Comparison of ENCODE assay signal across 12 cellular contexts in genomic region chr2:237900891-237901831, GRCh38. TPM values are rescaled to one million over a fixed set of nuclear protein-coding genes. Genes with fewer than 3 reads are reported as not detected.
DNase-seq lines count a peak whose midpoint lies in the region; ATAC-seq and TF ChIP-seq lines count a peak whose summit lies in the region.
"Had no signal": no experiment of that assay in that cellular context is flagged by ENCODE, and none has a peak within 500 bp of the region (broad histone marks: within the 10 kb centered on the region; RNA-seq: fewer than 3 reads in every experiment).

No MANE protein-coding gene starts in this region.

- H3K27me3 Mint-ChIP-seq in activated naive CD4-positive, alpha-beta T cell treated with anti-CD3 and anti-CD28 coated beads, Interleukin-2, amount 50 U/mL, for 24 hours = no peaks in the 10 kb centered on the region
- peaks cover 18 to 29% (median 21%) of the 10 kb centered on the region in 3 donors for H3K27me3 Mint-ChIP-seq in immature natural killer cell (ENCODE audit: low read depth in 3 of 3)

- DNase-seq in activated naive CD4-positive, alpha-beta T cell treated with Interleukin-2 at 50 U/mL for 16 hours = no peak
- DNase-seq in NCI-H69 (lab: John Stamatoyannopoulos, UW) (peak; percentile 68), immature natural killer cell (peak; percentile 79 to 86 (median 82)), tibial artery (peak; percentile 17 to 64), NOMO-1 treated with dmso at 0.1 percent for 144 hours (lab: John Stamatoyannopoulos, UW; ENCODE audit: unreplicated experiment) (no peak)
- no peak for DNase-seq in stimulated activated naive CD4-positive, alpha-beta T cell (lab: John Stamatoyannopoulos, UW)
- DNase-seq: activated CD8-positive, alpha-beta memory T cell treated with anti-CD3 and anti-CD28 coated beads, Interleukin-2, amount 50 U/mL, for 48 hours; central memory CD4-positive, alpha-beta T cell; esophagus squamous epithelium; naive B cell had no signal

- no peaks in the 10 kb centered on the region for H3K27me3 ChIP-seq in tibial artery
- H3K27me3 ChIP-seq: esophagus squamous epithelium had no signal

- intact Hi-C loops in tibial artery (cut with DNase I; ENCODE audit: low total_unique reads) = no loop called here

- ATAC-seq in GM21717 (IDR thresholded peaks at IDR 0.05; ENCODE audit: unreplicated experiment) = no peak

- TF ChIP-seq CTCF in tibial artery (IDR thresholded peaks at IDR 0.05) = no peak

- H3K36me3 ChIP-seq in tibial artery = no peaks in the 10 kb centered on the region
- H3K36me3 ChIP-seq: esophagus squamous epithelium had no signal

- H3K4me1 ChIP-seq in tibial artery = peaks cover 0 to 96% (median 69%) of the 10 kb centered on the region in 4 donors

- H3K4me3 ChIP-seq in tibial artery = no peak overlapping the region
- H3K4me3 ChIP-seq: esophagus squamous epithelium had no signal

- peak overlapping the region; percentile 94 to 99 for H3K27ac ChIP-seq in tibial artery

- H3K9me3 Mint-ChIP-seq in activated naive CD4-positive, alpha-beta T cell treated with anti-CD3 and anti-CD28 coated beads, Interleukin-2, amount 50 U/mL, for 24 hours = no peaks in the 10 kb centered on the region
- no peaks in the 10 kb centered on the region for H3K9me3 Mint-ChIP-seq in immature natural killer cell
- H3K9me3 Mint-ChIP-seq: naive B cell had no signal

- H3K27ac Mint-ChIP-seq in activated naive CD4-positive, alpha-beta T cell treated with anti-CD3 and anti-CD28 coated beads, Interleukin-2, amount 50 U/mL, for 24 hours = peak overlapping the region; percentile 24
- H3K27ac Mint-ChIP-seq in immature natural killer cell = peak overlapping the region; percentile 92 to 100 (median 98)

- H3K4me1 Mint-ChIP-seq in activated naive CD4-positive, alpha-beta T cell treated with anti-CD3 and anti-CD28 coated beads, Interleukin-2, amount 50 U/mL, for 24 hours = peaks cover 63% of the 10 kb centered on the region
- peaks cover 82 to 93% of the 10 kb centered on the region in 2 donors for H3K4me1 Mint-ChIP-seq in immature natural killer cell

- no peaks in the 10 kb centered on the region for H3K9me3 ChIP-seq in tibial artery
- H3K9me3 ChIP-seq: esophagus squamous epithelium had no signal

- H3K36me3 Mint-ChIP-seq in activated naive CD4-positive, alpha-beta T cell treated with anti-CD3 and anti-CD28 coated beads, Interleukin-2, amount 50 U/mL, for 24 hours = no peaks in the 10 kb centered on the region
- no peaks in the 10 kb centered on the region for H3K36me3 Mint-ChIP-seq in immature natural killer cell
- H3K36me3 Mint-ChIP-seq: naive B cell had no signal

- peak overlapping the region; percentile 61 for H3K4me3 Mint-ChIP-seq in activated naive CD4-positive, alpha-beta T cell treated with anti-CD3 and anti-CD28 coated beads, Interleukin-2, amount 50 U/mL, for 24 hours
- H3K4me3 Mint-ChIP-seq in immature natural killer cell = peak overlapping the region; percentile 72 to 92 (median 80)

RNA-seq across cellular contexts. Expression of gene RAMP1, which starts 41.7 kb away (rescaled TPM):
- polyA plus RNA-seq in immature natural killer cell = 100 to 1,000 TPM in 1 of 3 donors, 10 to 100 TPM in 2; 70.8 to 292 (median 96.5) TPM

Comparison
In these comparisons a context has a peak if more than half of its experiments do, and no peak if none do; other contexts are left out.
1. DNase-seq: peak in NCI-H69 (single experiment), immature natural killer cell (3 of 3) and tibial artery (2 of 2); none in activated naive CD4-positive, alpha-beta T cell treated with Interleukin-2 at 50 U/mL for 16 hours (single experiment), stimulated activated naive CD4-positive, alpha-beta T cell (0 of 6) and NOMO-1 treated with dmso at 0.1 percent for 144 hours (single experiment).